ENCODE assay signal across 8 cellular contexts in the genomic region with DNA sequence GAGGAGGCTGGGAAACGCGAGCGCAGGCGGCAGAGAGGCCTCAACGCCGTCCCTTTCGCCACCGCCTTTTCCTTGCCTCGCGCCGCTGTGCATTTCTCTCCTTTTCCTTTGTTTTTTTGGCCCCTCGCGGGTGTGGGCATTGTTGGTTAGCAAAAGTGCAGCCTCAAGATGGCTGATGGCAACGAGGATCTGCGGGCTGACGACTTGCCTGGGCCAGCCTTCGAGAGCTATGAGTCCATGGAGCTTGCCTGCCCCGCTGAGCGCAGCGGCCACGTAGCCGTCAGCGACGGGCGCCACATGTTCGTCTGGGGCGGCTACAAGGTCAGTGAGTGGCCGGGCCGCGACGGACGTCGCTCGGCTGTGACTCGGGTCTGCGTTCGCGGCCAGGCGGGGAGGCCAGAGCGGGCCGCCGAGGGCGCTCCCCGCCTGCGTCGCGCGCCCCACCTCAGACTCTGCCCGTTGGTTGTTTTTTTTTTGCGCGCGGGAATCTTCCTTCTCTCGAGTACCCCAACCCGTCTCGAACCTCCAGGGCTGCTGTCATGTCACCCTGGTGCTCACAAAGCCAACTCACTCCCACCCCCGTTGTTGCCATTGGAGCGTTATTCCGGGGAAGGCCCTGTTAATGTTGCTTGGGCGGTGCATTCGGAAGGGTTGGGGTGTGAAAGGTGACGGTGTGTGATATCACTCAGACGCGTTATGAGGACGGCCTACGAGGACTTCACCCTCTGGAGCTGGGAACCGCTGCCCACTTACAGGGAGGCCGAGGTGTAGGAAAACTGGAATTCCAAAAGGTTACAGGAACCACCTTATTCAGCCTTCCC. TPM values are rescaled to one million over a fixed set of nuclear protein-coding genes. Genes with fewer than 3 reads are reported as not detected.
A peak's percentile ranks its signal among the peaks of the same experiment; 100 is the strongest.
DNase-seq lines count a peak whose midpoint lies in the region; ATAC-seq and TF ChIP-seq lines count a peak whose summit lies in the region.

No MANE protein-coding gene starts in this region.

- DNase-seq in CD1c-positive myeloid dendritic cell (ENCODE audit: extremely low spot score) (peak; percentile 72), RWPE1 (ENCODE audit: low spot score) (peak; percentile 40), germinal center (ENCODE audit: low spot score) (peak; percentile 40), omental fat pad (ENCODE audit: low spot score) (peak; percentile 34)
- peak; percentile 57 for DNase-seq in activated gamma-delta T cell treated with anti-CD3 and anti-CD28 coated beads, Interleukin-2, amount 50 U/mL, for 16 hours (ENCODE audit: low read depth)

- ATAC-seq in GM19328 (IDR thresholded peaks at IDR 0.05; ENCODE audit: unreplicated experiment) (peak; percentile 23), HG03460 (IDR thresholded peaks at IDR 0.05; ENCODE audit: unreplicated experiment) (peak; percentile 26), omental fat pad (ENCODE audit: low FRiP score) (peak; percentile 46)

- TF ChIP-seq CTCF in RWPE1 (conservative IDR thresholded peaks at IDR 0.05; ENCODE audit: low read depth) = no peak
- TF ChIP-seq CTCF in omental fat pad (IDR thresholded peaks at IDR 0.05) = no peak

- H3K27ac ChIP-seq in RWPE1 = peak overlapping the region; percentile 97
- peak overlapping the region; percentile 97 for H3K27ac ChIP-seq in temporal lobe (ENCODE audit: low read depth, low read length)

- POLR2A ChIA-PET in RWPE1 (lab: Yijun Ruan, JAX; ENCODE audit: low non-redundant PET) = interaction anchor here (0.6 to 1.4 kb wide), 5 partner anchors 9 to 148 kb away, joined by 3 to 12 read pairs (median 4); a partner anchor contains a TSS

- CTCF ChIA-PET in RWPE1 (lab: Yijun Ruan, JAX) = interaction anchor here (0.6 to 1.0 kb wide), 3 partner anchors 62 to 134 kb away, joined by 3 to 7 read pairs (median 3); a partner anchor contains a TSS

RNA-seq across cellular contexts. Expression of a gene that starts 0.6 kb away (rescaled TPM):
- 10 to 100 TPM; 30.5 to 82.4 (median 50.6) TPM for total RNA-seq in omental fat pad
- 134 TPM for total RNA-seq in temporal lobe

Comparison
In these comparisons a context has a peak if more than half of its experiments do, and no peak if none do; other contexts are left out.
1. Peak in every context shown above with its lines: DNase-seq, ATAC-seq and H3K27ac ChIP-seq.